In the genomic region with DNA sequence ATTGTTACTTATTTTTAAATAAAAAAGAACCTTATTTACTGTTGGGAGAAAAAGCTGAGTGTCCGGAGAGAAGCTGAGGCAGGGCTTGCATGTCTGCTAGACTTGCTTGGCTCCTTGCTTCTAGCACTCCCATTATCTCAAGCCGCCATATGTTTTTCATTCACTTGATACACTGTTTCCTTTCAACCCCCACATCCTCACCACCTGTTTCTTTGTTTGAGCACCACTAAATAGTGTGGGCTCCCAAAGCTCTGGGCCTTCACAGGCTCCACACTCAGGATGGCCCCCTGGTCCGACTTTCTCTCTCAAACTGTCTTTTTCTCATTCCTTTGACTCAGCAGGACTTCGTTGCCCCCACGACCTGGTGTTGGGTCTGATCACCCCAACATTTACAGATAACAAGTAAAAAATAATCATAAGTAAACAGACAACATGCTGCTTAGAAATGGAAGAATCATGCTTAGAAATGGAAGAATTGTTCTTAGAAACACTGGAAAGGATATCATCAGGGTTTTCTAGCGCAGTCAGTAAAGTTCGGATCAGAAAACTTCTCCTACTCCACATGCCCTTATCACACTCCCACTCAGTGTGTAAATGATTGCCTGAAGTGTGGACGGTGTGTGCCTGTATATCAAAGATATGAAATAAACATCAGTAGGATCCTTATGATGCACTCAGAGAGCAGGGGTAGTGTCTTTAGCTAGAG, we compare ENCODE assay signal across 20 cellular contexts.
"Had no signal": no experiment of that assay in that cellular context is flagged by ENCODE, and none has a peak within 500 bp of the region (broad histone marks: within the 10 kb centered on the region; RNA-seq: fewer than 3 reads in every experiment).

No MANE protein-coding gene starts in this region.

- H3K27me3 Mint-ChIP-seq: activated naive CD4-positive, alpha-beta T cell treated with anti-CD3 and anti-CD28 coated beads, Interleukin-2, amount 50 U/mL, for 24 hours; natural killer cell treated with Interleukin-12 subunit alpha and Interleukin-12 subunit beta and Interleukin-15 and Interleukin-18, amount 100 ng/mL, for 72 hours had no signal

- H3K4me1 ChIP-seq: breast epithelium, gastrocnemius medialis, transverse colon, uterus had no signal

- H3K36me3 ChIP-seq: breast epithelium, gastrocnemius medialis, transverse colon, uterus, WERI-Rb-1 had no signal

- H3K4me3 ChIP-seq: breast epithelium, coronary artery, gastrocnemius medialis, skin epidermis, transverse colon, uterus had no signal

- H3K27me3 ChIP-seq: breast epithelium, gastrocnemius medialis, transverse colon, uterus had no signal

- H3K27ac Mint-ChIP-seq: activated naive CD4-positive, alpha-beta T cell treated with anti-CD3 and anti-CD28 coated beads, Interleukin-2, amount 50 U/mL, for 24 hours; mesothelial cell of epicardium; natural killer cell treated with Interleukin-12 subunit alpha and Interleukin-12 subunit beta and Interleukin-15 and Interleukin-18, amount 100 ng/mL, for 72 hours had no signal

- ATAC-seq: esophagus mucosa; gastrocnemius medialis; left lobe of liver; natural killer cell treated with Interleukin-12 subunit alpha and Interleukin-12 subunit beta and Interleukin-15 and Interleukin-18, amount 100 ng/mL, for 72 hours; stimulated activated naive CD8-positive, alpha-beta T cell treated with anti-CD3 and anti-CD28 coated beads, Interleukin-15, Interleukin-2, amounts not matched to agents 100 U/mL and 50 U/mL, for 24 hours had no signal

- DNase-seq: activated CD4-positive, alpha-beta T cell treated with anti-CD3 and anti-CD28 coated beads, Interleukin-2, amount 50 U/mL, for 4 hours; activated gamma-delta T cell; gastrocnemius medialis; head of caudate nucleus; kidney; occipital lobe; stimulated activated naive CD8-positive, alpha-beta T cell treated with anti-CD3 and anti-CD28 coated beads, Interleukin-15, Interleukin-2, amounts not matched to agents 100 U/mL and 50 U/mL, for 24 hours; substantia nigra; T1000; transverse colon; uterus; WERI-Rb-1 had no signal

- H3K4me3 Mint-ChIP-seq: activated naive CD4-positive, alpha-beta T cell treated with anti-CD3 and anti-CD28 coated beads, Interleukin-2, amount 50 U/mL, for 24 hours; mesothelial cell of epicardium; natural killer cell treated with Interleukin-12 subunit alpha and Interleukin-12 subunit beta and Interleukin-15 and Interleukin-18, amount 100 ng/mL, for 72 hours had no signal

- H3K9me3 ChIP-seq: breast epithelium, gastrocnemius medialis, transverse colon, uterus had no signal

- H3K27ac ChIP-seq: breast epithelium, coronary artery, gastrocnemius medialis, skin epidermis, transverse colon, uterus, WERI-Rb-1 had no signal

- H3K4me1 Mint-ChIP-seq: activated naive CD4-positive, alpha-beta T cell treated with anti-CD3 and anti-CD28 coated beads, Interleukin-2, amount 50 U/mL, for 24 hours had no signal
